8 cellular contexts compared by ENCODE assay signal in the genomic region with DNA sequence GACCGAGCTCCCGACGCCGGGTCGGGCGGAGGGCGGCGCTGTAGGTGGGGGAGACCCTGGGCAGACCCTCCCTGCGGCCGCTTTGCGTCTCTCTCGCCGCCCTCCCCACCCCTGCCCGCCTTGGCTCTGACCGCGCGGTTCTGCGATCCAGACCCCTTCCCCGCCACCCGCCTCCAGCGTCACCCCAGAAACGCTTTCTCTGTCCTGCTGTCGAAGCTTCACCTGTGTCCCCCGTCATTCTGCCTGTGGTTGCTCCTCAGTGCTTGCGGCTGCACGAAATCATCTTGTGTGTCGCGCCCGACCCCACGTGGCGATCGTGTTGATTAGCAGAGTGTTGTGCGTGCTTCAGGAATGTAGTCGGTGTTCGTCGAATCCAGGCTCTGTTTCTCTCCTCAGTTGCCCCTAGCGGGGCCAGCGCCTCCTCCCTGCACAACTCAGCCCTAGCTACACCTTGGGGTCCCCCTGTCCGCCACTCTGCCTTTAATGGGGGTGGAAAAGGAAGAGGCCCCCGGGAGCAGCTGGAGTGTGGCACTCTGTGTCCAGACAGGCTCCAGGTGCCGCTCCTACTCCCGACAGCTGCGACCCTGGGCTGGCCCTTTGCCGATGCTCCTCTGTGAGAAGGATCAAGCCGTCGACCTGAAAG. TPM values are rescaled to one million over a fixed set of nuclear protein-coding genes. Genes with fewer than 3 reads are reported as not detected.
A peak's percentile ranks its signal among the peaks of the same experiment; 100 is the strongest.
DNase-seq lines count a peak whose midpoint lies in the region; ATAC-seq lines count a peak whose summit lies in the region.

No MANE protein-coding gene starts in this region.

- H3K79me2 ChIP-seq in mesendoderm (ENCODE audit: control insufficient read depth, insufficient read depth, low read length), result peaks cover 44% of the 10 kb centered on the region

- H3K36me3 ChIP-seq in effector memory CD4-positive, alpha-beta T cell (ENCODE audit: control insufficient read depth, insufficient read depth, low read length), result peaks cover 11% of the 10 kb centered on the region
- peaks cover 1% of the 10 kb centered on the region for H3K36me3 ChIP-seq in mesendoderm (ENCODE audit: control insufficient read depth, insufficient read depth, low read length)

- H3K27ac ChIP-seq in effector memory CD4-positive, alpha-beta T cell (ENCODE audit: insufficient read depth, low read length, poor library complexity, severe bottlenecking), result peak overlapping the region; percentile 87
- H3K27ac ChIP-seq in mesendoderm (ENCODE audit: low read depth, low read length), result no peak overlapping the region

- no peak overlapping the region for H4K5ac ChIP-seq in mesendoderm (ENCODE audit: low read length)

- H3K23ac ChIP-seq in mesendoderm (ENCODE audit: low read length), result no peak overlapping the region

- no peaks in the 10 kb centered on the region for H3K9me3 ChIP-seq in effector memory CD4-positive, alpha-beta T cell (ENCODE audit: control insufficient read depth, low read length)

- H3K18ac ChIP-seq in mesendoderm (ENCODE audit: low read length), result no peak overlapping the region

- no CpG with 5 or more reads among the region's 46 CpGs for WGBS in mesendoderm (ENCODE audit: extremely low coverage, insufficient coverage, low lambda C conversion rate)

- H3K27me3 ChIP-seq in effector memory CD4-positive, alpha-beta T cell (replicated peaks; ENCODE audit: control insufficient read depth, insufficient read depth, low read length, poor library complexity, severe bottlenecking), result no peaks in the 10 kb centered on the region
- H3K27me3 ChIP-seq in mesendoderm (ENCODE audit: insufficient read depth, low read length, poor library complexity), result no peaks in the 10 kb centered on the region

- H2BK5ac ChIP-seq in mesendoderm (ENCODE audit: low read length), result no peak overlapping the region

- ATAC-seq in HG02642 (IDR thresholded peaks at IDR 0.05; ENCODE audit: poor library complexity, unreplicated experiment), result peak; percentile 5

- H2AK5ac ChIP-seq in mesendoderm (ENCODE audit: low read length), result no peak overlapping the region

- no peak overlapping the region for H2BK120ac ChIP-seq in mesendoderm (ENCODE audit: low read depth, low read length)

- no peak overlapping the region for H2BK15ac ChIP-seq in mesendoderm (replicated peaks; ENCODE audit: low read depth)

- peaks cover 29% of the 10 kb centered on the region for H3K4me1 ChIP-seq in effector memory CD4-positive, alpha-beta T cell (ENCODE audit: control insufficient read depth, insufficient read depth, low read length, poor library complexity, severe bottlenecking)
- H3K4me1 ChIP-seq in mesendoderm (ENCODE audit: control insufficient read depth, low read depth, low read length), result no peaks in the 10 kb centered on the region

- peaks cover 26% of the 10 kb centered on the region for H3K79me1 ChIP-seq in mesendoderm (ENCODE audit: low read length)

- H3K4ac ChIP-seq in mesendoderm (ENCODE audit: low read depth, low read length), result no peak overlapping the region

- peak overlapping the region; percentile 88 for H3K9ac ChIP-seq in mesendoderm (ENCODE audit: low read length)

- H3K4me3 ChIP-seq in effector memory CD4-positive, alpha-beta T cell (ENCODE audit: insufficient read depth, low read depth, low read length, poor library complexity, severe bottlenecking), result peak overlapping the region; percentile 91
- H3K4me3 ChIP-seq in mesendoderm (ENCODE audit: low read length), result peak overlapping the region; percentile 67

- peak overlapping the region; percentile 76 for H3K4me2 ChIP-seq in mesendoderm (ENCODE audit: low read length)

- no peak overlapping the region for H4K8ac ChIP-seq in mesendoderm (ENCODE audit: low read depth, low read length)

- peak; percentile 10 for DNase-seq in DMS79 (lab: John Stamatoyannopoulos, UW)
- peak; percentile 43 for DNase-seq in NCI-H526 treated with DMSO at 0.1 percent for 48 hours (lab: John Stamatoyannopoulos, UW)
- DNase-seq in activated CD8-positive, alpha-beta memory T cell treated with anti-CD3 and anti-CD28 coated beads for 4 hours (ENCODE audit: low read depth in 2 of 2), result peak; percentile 48 to 62
- peak; percentile 68 to 73 (median 70) for DNase-seq in effector memory CD4-positive, alpha-beta T cell
- DNase-seq in mesendoderm, result peak; percentile 84
- peak; percentile 34 for DNase-seq in stimulated activated CD8-positive, alpha-beta memory T cell treated with anti-CD3 and anti-CD28 coated beads, Interleukin-15, amount 100 ng/mL, for 24 hours (ENCODE audit: low read depth)
- DNase-seq in cerebellar nuclear complex (lab: John Stamatoyannopoulos, UW), result no peak

- peak overlapping the region; percentile 93 for H3K56ac ChIP-seq in mesendoderm (ENCODE audit: low read length)

RNA-seq across cellular contexts. Expression of a gene that starts 0.9 kb away (rescaled TPM):
- polyA plus RNA-seq in mesendoderm (2013, experiment 1 of 2), result 19.8 TPM
- 19.4 TPM for polyA plus RNA-seq in mesendoderm (2013, experiment 2 of 2)

RNA-seq across cellular contexts. Expression of a gene that starts 9.1 kb away (rescaled TPM):
- polyA plus RNA-seq in mesendoderm (2013, experiment 1 of 2), result 4.0 TPM
- polyA plus RNA-seq in mesendoderm (2013, experiment 2 of 2), result 4.3 TPM

RNA-seq across cellular contexts. Expression of a gene that starts 36.1 kb away (rescaled TPM):
- 24.9 TPM for polyA plus RNA-seq in mesendoderm (2013, experiment 1 of 2)
- 26.3 TPM for polyA plus RNA-seq in mesendoderm (2013, experiment 2 of 2)

RNA-seq across cellular contexts. Expression of a gene that starts 56.1 kb away (rescaled TPM):
- polyA plus RNA-seq in mesendoderm (2013, experiment 1 of 2), result 31.3 TPM
- polyA plus RNA-seq in mesendoderm (2013, experiment 2 of 2), result 31.7 TPM

RNA-seq across cellular contexts. Expression of a gene that starts 56.9 kb away (rescaled TPM):
- 13.1 TPM for polyA plus RNA-seq in mesendoderm (2013, experiment 1 of 2)
- 14.1 TPM for polyA plus RNA-seq in mesendoderm (2013, experiment 2 of 2)

Comparison
In these comparisons a context has a peak if more than half of its experiments do, and no peak if none do; other contexts are left out.
1. DNase-seq: peak in DMS79 (single experiment), NCI-H526 treated with DMSO at 0.1 percent for 48 hours (single experiment), activated CD8-positive, alpha-beta memory T cell treated with anti-CD3 and anti-CD28 coated beads for 4 hours (2 of 2), effector memory CD4-positive, alpha-beta T cell (3 of 3), mesendoderm (single experiment) and stimulated activated CD8-positive, alpha-beta memory T cell treated with anti-CD3 and anti-CD28 coated beads, Interleukin-15, amount 100 ng/mL, for 24 hours (single experiment); none in cerebellar nuclear complex (0 of 2).